Comparison of ENCODE assay signal across 26 cellular contexts in the genomic region with DNA sequence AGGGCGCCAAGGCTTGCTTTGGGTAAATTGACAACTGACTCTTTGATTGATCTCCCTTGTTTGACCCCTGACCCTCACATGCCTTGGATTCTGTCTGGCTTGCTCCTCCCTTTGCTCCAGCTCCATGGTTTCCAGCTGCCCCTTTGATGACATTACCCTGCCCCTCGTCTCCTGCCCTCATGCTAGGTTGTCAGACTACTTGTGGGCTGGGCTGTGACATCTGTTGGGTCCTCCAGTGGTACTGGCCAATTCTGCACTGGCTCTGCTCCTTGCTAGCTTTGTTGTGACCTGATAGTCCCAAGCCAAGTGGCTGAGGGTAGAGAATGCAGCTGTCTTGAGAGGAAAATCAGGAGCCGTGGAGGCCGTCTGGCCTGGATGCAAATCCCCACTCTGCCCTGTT. TPM values are rescaled to one million over a fixed set of nuclear protein-coding genes. Genes with fewer than 3 reads are reported as not detected.
"Had no signal": no experiment of that assay in that cellular context is flagged by ENCODE, and none has a peak within 500 bp of the region (broad histone marks: within the 10 kb centered on the region; RNA-seq: fewer than 3 reads in every experiment).

No MANE protein-coding gene starts in this region.

- H3K4me3 ChIP-seq: esophagus squamous epithelium, lung, right lobe of liver, stomach, suprapubic skin, transverse colon, vagina had no signal

- H3K27ac ChIP-seq: neutrophil, parathyroid adenoma, right lobe of liver, stomach, suprapubic skin, transverse colon, vagina, VCaP had no signal

- H3K9me3 ChIP-seq: esophagus squamous epithelium, neutrophil, right lobe of liver, stomach, suprapubic skin, transverse colon, vagina had no signal

- H3K4me1 ChIP-seq: parathyroid adenoma, right lobe of liver had no signal

- H3K9ac ChIP-seq: parathyroid adenoma had no signal

- H2AFZ ChIP-seq: parathyroid adenoma had no signal

- H3K36me3 ChIP-seq: esophagus squamous epithelium, neutrophil, right lobe of liver, stomach, suprapubic skin, transverse colon, vagina had no signal

- FAIRE-seq: colon, kidney, small intestine had no signal

- DNase-seq: activated CD4-positive, alpha-beta T cell treated with anti-CD3 and anti-CD28 coated beads, Interleukin-2, amount 10 ng/mL, durations not matched to agents 7 days and 5 days; activated CD4-positive, CD25-positive, alpha-beta regulatory T cell treated with anti-CD3 and anti-CD28 coated beads, Interleukin-2, amount 50 U/mL, for 72 hours; activated CD8-positive, alpha-beta memory T cell treated with anti-CD3 and anti-CD28 coated beads, Interleukin-2, amount 10 ng/mL, durations not matched to agents 7 days and 5 days; activated CD8-positive, alpha-beta T cell treated with anti-CD3 and anti-CD28 coated beads for 36 hours; activated effector memory CD4-positive, alpha-beta T cell treated with anti-CD3 and anti-CD28 coated beads, Interleukin-2, amount 50 U/mL, for 16 hours; activated naive CD4-positive, alpha-beta T cell treated with anti-CD3 and anti-CD28 coated beads, Interleukin-2, amount 50 U/mL, for 16 hours; activated naive CD8-positive, alpha-beta T cell treated with anti-CD3 and anti-CD28 coated beads, Interleukin-2, amount 50 U/mL, for 24 hours; activated T-cell treated with anti-CD3 and anti-CD28 coated beads for 4 hours; anterior cingulate cortex; esophagus squamous epithelium; kidney; naive thymus-derived CD8-positive, alpha-beta T cell; right lobe of liver; small intestine; stimulated activated CD4-positive, alpha-beta T cell treated with anti-CD3 and anti-CD28 coated beads, Interleukin-2, amount 100 ng/mL, for 24 hours; stomach; SW 1271; transverse colon had no signal

- H3K79me2 ChIP-seq: parathyroid adenoma had no signal

- H3K27me3 ChIP-seq: right lobe of liver, vagina had no signal

RNA-seq across cellular contexts. Expression of a gene that starts 6.2 kb away (rescaled TPM):
- total RNA-seq: activated CD4-positive, alpha-beta T cell treated with anti-CD3 and anti-CD28 coated beads, Interleukin-2, amount 10 ng/mL, durations not matched to agents 7 days and 5 days; activated CD8-positive, alpha-beta memory T cell treated with anti-CD3 and anti-CD28 coated beads, Interleukin-2, amount 10 ng/mL, durations not matched to agents 7 days and 5 days; activated CD8-positive, alpha-beta T cell treated with anti-CD3 and anti-CD28 coated beads for 36 hours; naive thymus-derived CD8-positive, alpha-beta T cell; T-helper 2 cell treated with Interferon-gamma antibody and Interleukin-4, amounts not matched to agents 100 ng/mL and 5 ng/mL, for 36 hours had no signal
- polyA plus RNA-seq: naive thymus-derived CD8-positive, alpha-beta T cell had no signal
